Comparison of ENCODE assay signal across 8 cellular contexts in genomic region chr2:27086090-27086721, GRCh38. TPM values are rescaled to one million over a fixed set of nuclear protein-coding genes. Genes with fewer than 3 reads are reported as not detected.
A peak's percentile ranks its signal among the peaks of the same experiment; 100 is the strongest.
DNase-seq lines count a peak whose midpoint lies in the region; ATAC-seq, FAIRE-seq and TF ChIP-seq lines count a peak whose summit lies in the region.

No MANE protein-coding gene starts in this region.

- H3K4me1 ChIP-seq in right atrium auricular region, result peaks cover 0 to 37% of the 10 kb centered on the region in 2 donors

- no peaks in the 10 kb centered on the region for H3K36me3 ChIP-seq in right atrium auricular region

- no peaks in the 10 kb centered on the region for H3K27me3 Mint-ChIP-seq in T-helper 1 cell treated with Interleukin-12 subunit alpha and Interleukin-12 subunit beta and Interleukin-4 antibody, amounts not matched to agents 30 μg/mL and 1 μg/mL, for 36 hours (ENCODE audit: low read depth)

- H3K9me3 ChIP-seq in right atrium auricular region, result no peaks in the 10 kb centered on the region

- H3K27ac ChIP-seq in angular gyrus (ENCODE audit: low read depth, low read length) (peak overlapping the region; percentile 81), right atrium auricular region (peak overlapping the region; percentile 93 to 98)

- H3K4me1 Mint-ChIP-seq in T-helper 1 cell treated with Interleukin-12 subunit alpha and Interleukin-12 subunit beta and Interleukin-4 antibody, amounts not matched to agents 30 μg/mL and 1 μg/mL, for 36 hours (ENCODE audit: low read depth), result peaks cover 34% of the 10 kb centered on the region

- H3K36me3 Mint-ChIP-seq in T-helper 1 cell treated with Interleukin-12 subunit alpha and Interleukin-12 subunit beta and Interleukin-4 antibody, amounts not matched to agents 30 μg/mL and 1 μg/mL, for 36 hours (ENCODE audit: low read depth), result no peaks in the 10 kb centered on the region

- no peaks in the 10 kb centered on the region for H3K9me3 Mint-ChIP-seq in T-helper 1 cell treated with Interleukin-12 subunit alpha and Interleukin-12 subunit beta and Interleukin-4 antibody, amounts not matched to agents 30 μg/mL and 1 μg/mL, for 36 hours

- DNase-seq in NCI-H146 treated with DMSO at 0.1 percent for 48 hours (lab: John Stamatoyannopoulos, UW; ENCODE audit: unreplicated experiment), result peak; percentile 81
- peak; percentile 94 for DNase-seq in right atrium auricular region (ENCODE audit: low spot score)
- DNase-seq in pulmonary artery endothelial cell (ENCODE audit: low read depth, low spot score), result peak; percentile 65
- peak; percentile 99 for DNase-seq in urothelium cell line (ENCODE audit: low spot score)

- peak; percentile 96 for TF ChIP-seq CTCF in right atrium auricular region (IDR thresholded peaks at IDR 0.05)

- peak; percentile 78 for ATAC-seq in GM18498 (IDR thresholded peaks at IDR 0.05; ENCODE audit: unreplicated experiment)
- peak; percentile 72 for ATAC-seq in HG02884 (IDR thresholded peaks at IDR 0.05; ENCODE audit: unreplicated experiment)

- H3K4me3 ChIP-seq in right atrium auricular region, result peak overlapping the region; percentile 54 to 74

- no peaks in the 10 kb centered on the region for H3K27me3 ChIP-seq in right atrium auricular region

- peak overlapping the region; percentile 86 for H3K27ac Mint-ChIP-seq in T-helper 1 cell treated with Interleukin-12 subunit alpha and Interleukin-12 subunit beta and Interleukin-4 antibody, amounts not matched to agents 30 μg/mL and 1 μg/mL, for 36 hours

- H3K4me3 Mint-ChIP-seq in T-helper 1 cell treated with Interleukin-12 subunit alpha and Interleukin-12 subunit beta and Interleukin-4 antibody, amounts not matched to agents 30 μg/mL and 1 μg/mL, for 36 hours, result peak overlapping the region; percentile 88

- FAIRE-seq in urothelium cell line (lab: Jason Lieb, UNC), result peak; percentile 89

RNA-seq across cellular contexts. Expression of gene KHK, which starts 0.4 kb away (rescaled TPM):
- total RNA-seq in right atrium auricular region, result 1 to 10 TPM in 1 of 2 donors, under 1 TPM in 1; 0.82 to 1.7 TPM
- total RNA-seq in pulmonary artery endothelial cell, result 2.1 and 4.6 TPM in 2 replicates

RNA-seq across cellular contexts. Expression of gene EMILIN1, which starts 7.8 kb away (rescaled TPM):
- total RNA-seq in right atrium auricular region (10 to 100 TPM; 22.3 to 36.7 TPM), pulmonary artery endothelial cell (13.8 and 21.6 TPM in 2 replicates)

RNA-seq across cellular contexts. Expression of gene OST4, which starts 14.8 kb away (rescaled TPM):
- total RNA-seq in right atrium auricular region (100 to 1,000 TPM; 379 to 465 TPM), pulmonary artery endothelial cell (360 and 398 TPM in 2 replicates)

RNA-seq across cellular contexts. Expression of gene CGREF1, which starts 32.7 kb away (rescaled TPM):
- 1 to 10 TPM; 4.3 to 4.5 TPM for total RNA-seq in right atrium auricular region
- 1.7 and 4.6 TPM in 2 replicates for total RNA-seq in pulmonary artery endothelial cell

RNA-seq across cellular contexts. Expression of gene AGBL5, which starts 34.7 kb away (rescaled TPM):
- total RNA-seq in right atrium auricular region (1 to 10 TPM; 8.1 to 9.3 TPM), pulmonary artery endothelial cell (18.8 and 24.3 TPM in 2 replicates)

Comparison
In these comparisons a context has a peak if more than half of its experiments do, and no peak if none do; other contexts are left out.
1. Peak in every context shown above with its lines: DNase-seq, ATAC-seq, H3K4me3 ChIP-seq and H3K27ac ChIP-seq.